ENCODE assay signal across 8 cellular contexts in genomic region chr15:55789066-55789660, GRCh38. TPM values are rescaled to one million over a fixed set of nuclear protein-coding genes. Genes with fewer than 3 reads are reported as not detected.
DNase-seq lines count a peak whose midpoint lies in the region; ATAC-seq and TF ChIP-seq lines count a peak whose summit lies in the region.

No MANE protein-coding gene starts in this region.

- DNase-seq in BE2C (peak; percentile 45), LHCN-M2 (ENCODE audit: low read depth) (peak; percentile 16), right cardiac atrium (peak in 2 of 3 donors; percentile 28 to 73), NCI-H1092 (lab: John Stamatoyannopoulos, UW) (no peak), NCI-H2029 treated with DMSO at 0.1 percent for 48 hours (lab: John Stamatoyannopoulos, UW) (no peak)
- DNase-seq in activated T-cell treated with anti-CD3 and anti-CD28 coated beads, Interleukin-2, amount 50 U/mL, for 24 hours: peak; percentile 64
- DNase-seq in stimulated activated effector memory CD8-positive, alpha-beta T cell treated with anti-CD3 and anti-CD28 coated beads, Interleukin-12 subunit alpha, Interleukin-12 subunit beta, amount 100 ng/mL, for 72 hours (ENCODE audit: low spot score in 2 of 2): peak; percentile 59 to 83

- H3K4me1 Mint-ChIP-seq in activated T-cell treated with anti-CD3 and anti-CD28 coated beads, Interleukin-2, amount 50 U/mL, for 24 hours (ENCODE audit: low read depth): no peaks in the 10 kb centered on the region
- H3K4me1 Mint-ChIP-seq in stimulated activated effector memory CD8-positive, alpha-beta T cell treated with anti-CD3 and anti-CD28 coated beads, Interleukin-12 subunit alpha, Interleukin-12 subunit beta, amount 100 ng/mL, for 72 hours: no peaks in the 10 kb centered on the region

- WGBS in right cardiac atrium: 83% methylated on average over 8 of the region's 8 CpGs

- intact Hi-C loops in right cardiac atrium (cut with DNase I): no loop called here

- no peak overlapping the region for H3K27ac Mint-ChIP-seq in activated T-cell treated with anti-CD3 and anti-CD28 coated beads, Interleukin-2, amount 50 U/mL, for 24 hours
- H3K27ac Mint-ChIP-seq in stimulated activated effector memory CD8-positive, alpha-beta T cell treated with anti-CD3 and anti-CD28 coated beads, Interleukin-12 subunit alpha, Interleukin-12 subunit beta, amount 100 ng/mL, for 72 hours: no peak overlapping the region

- H3K4me1 ChIP-seq in BE2C: peaks cover 5% of the 10 kb centered on the region
- no peaks in the 10 kb centered on the region for H3K4me1 ChIP-seq in right cardiac atrium (ENCODE audit: control insufficient read depth, insufficient read depth, low read length)

- no peaks in the 10 kb centered on the region for H3K36me3 ChIP-seq in BE2C

- no peaks in the 10 kb centered on the region for H3K9me3 Mint-ChIP-seq in activated T-cell treated with anti-CD3 and anti-CD28 coated beads, Interleukin-2, amount 50 U/mL, for 24 hours
- no peaks in the 10 kb centered on the region for H3K9me3 Mint-ChIP-seq in stimulated activated effector memory CD8-positive, alpha-beta T cell treated with anti-CD3 and anti-CD28 coated beads, Interleukin-12 subunit alpha, Interleukin-12 subunit beta, amount 100 ng/mL, for 72 hours

- H3K27me3 ChIP-seq in BE2C (no peaks in the 10 kb centered on the region), right cardiac atrium (ENCODE audit: control insufficient read depth, insufficient read depth) (no peaks in the 10 kb centered on the region)

- H3K9me3 ChIP-seq in BE2C (peaks cover 3% of the 10 kb centered on the region; the same call in 1 of the 2 replicates), right cardiac atrium (ENCODE audit: control insufficient read depth, low read length) (peaks cover under 1% of the 10 kb centered on the region)

- no peak overlapping the region for H3K27ac ChIP-seq in right cardiac atrium (ENCODE audit: low read length)

- H3K36me3 Mint-ChIP-seq in activated T-cell treated with anti-CD3 and anti-CD28 coated beads, Interleukin-2, amount 50 U/mL, for 24 hours (ENCODE audit: low read depth): no peaks in the 10 kb centered on the region
- H3K36me3 Mint-ChIP-seq in stimulated activated effector memory CD8-positive, alpha-beta T cell treated with anti-CD3 and anti-CD28 coated beads, Interleukin-12 subunit alpha, Interleukin-12 subunit beta, amount 100 ng/mL, for 72 hours: no peaks in the 10 kb centered on the region

- no peak overlapping the region for H3K4me3 Mint-ChIP-seq in activated T-cell treated with anti-CD3 and anti-CD28 coated beads, Interleukin-2, amount 50 U/mL, for 24 hours
- H3K4me3 Mint-ChIP-seq in stimulated activated effector memory CD8-positive, alpha-beta T cell treated with anti-CD3 and anti-CD28 coated beads, Interleukin-12 subunit alpha, Interleukin-12 subunit beta, amount 100 ng/mL, for 72 hours: no peak overlapping the region

- peaks cover 13% of the 10 kb centered on the region for H3K27me3 Mint-ChIP-seq in activated T-cell treated with anti-CD3 and anti-CD28 coated beads, Interleukin-2, amount 50 U/mL, for 24 hours

- peak; percentile 72 for TF ChIP-seq CTCF in BE2C (IDR thresholded peaks at IDR 0.05; ENCODE audit: low read depth, low read length)

- no peak overlapping the region for H3K4me3 ChIP-seq in BE2C (ENCODE audit: low read depth, low read length)
- H3K4me3 ChIP-seq in right cardiac atrium (ENCODE audit: low read length): no peak overlapping the region

- no peak for ATAC-seq in right cardiac atrium
- ATAC-seq in stimulated activated effector memory CD8-positive, alpha-beta T cell treated with anti-CD3 and anti-CD28 coated beads, Interleukin-12 subunit alpha, Interleukin-12 subunit beta, amount 100 ng/mL, for 72 hours: peak; percentile 57
- ATAC-seq in GM19324 (IDR thresholded peaks at IDR 0.05; ENCODE audit: low FRiP score, unreplicated experiment): no peak

RNA-seq across cellular contexts. Expression of gene PRTG, which starts 46.2 kb away (rescaled TPM):
- polyA plus RNA-seq in BE2C (2012; ENCODE audit: insufficient read depth, insufficient read length, low read depth): 4.6 TPM
- 2.6 and 4.7 TPM in 2 replicates for total RNA-seq in LHCN-M2 (2014; rRNA removed)
- polyA plus RNA-seq in LHCN-M2 (2012): 0.97 TPM
- total RNA-seq in right cardiac atrium: 1 to 10 TPM in 1 of 4 donors, under 1 TPM in 3; 0.58 to 1.4 (median 0.62) TPM
- 0.23 TPM for polyA plus RNA-seq in right cardiac atrium

Comparison
In these comparisons a context has a peak if more than half of its experiments do, and no peak if none do; other contexts are left out.
1. DNase-seq: peak in BE2C (single experiment), LHCN-M2 (single experiment), activated T-cell treated with anti-CD3 and anti-CD28 coated beads, Interleukin-2, amount 50 U/mL, for 24 hours (single experiment), right cardiac atrium (2 of 3) and stimulated activated effector memory CD8-positive, alpha-beta T cell treated with anti-CD3 and anti-CD28 coated beads, Interleukin-12 subunit alpha, Interleukin-12 subunit beta, amount 100 ng/mL, for 72 hours (2 of 2); none in NCI-H1092 (single experiment) and NCI-H2029 treated with DMSO at 0.1 percent for 48 hours (single experiment).